1 cellular context compared by ENCODE assay signal in the genomic region with DNA sequence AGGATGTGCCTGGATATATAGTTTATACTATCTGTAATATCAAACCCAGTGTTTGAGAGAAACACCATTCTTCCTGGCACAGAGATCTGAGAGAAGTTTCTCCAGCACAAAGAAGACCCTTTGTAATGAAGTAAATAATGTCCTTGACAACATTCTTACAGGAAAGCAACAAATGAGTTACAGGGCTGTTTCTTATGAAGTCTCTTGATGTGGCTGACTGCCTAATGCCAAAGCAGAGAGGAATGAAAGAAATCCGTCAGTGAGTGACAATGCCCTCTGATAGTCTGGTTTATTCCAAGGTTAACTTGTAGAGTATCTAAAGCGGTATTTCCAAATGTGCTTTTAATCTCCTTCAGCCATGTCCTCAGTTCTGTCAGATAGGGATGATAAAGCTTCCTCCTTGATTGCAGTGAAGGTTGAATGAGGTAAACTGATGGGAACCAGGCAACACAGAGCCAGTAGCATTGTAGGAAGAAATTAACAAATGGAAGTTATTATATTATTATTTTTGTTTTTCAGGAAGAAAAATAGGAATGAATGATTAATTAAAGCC.
TF ChIP-seq lines count a peak whose summit lies in the region.

No MANE protein-coding gene starts in this region.

TF ChIP-seq in GM23338, 12 proteins besides CTCF, POLR2A, EP300 and RAD21 (continued from another document):
- TF ChIP-seq, protein P1, sequence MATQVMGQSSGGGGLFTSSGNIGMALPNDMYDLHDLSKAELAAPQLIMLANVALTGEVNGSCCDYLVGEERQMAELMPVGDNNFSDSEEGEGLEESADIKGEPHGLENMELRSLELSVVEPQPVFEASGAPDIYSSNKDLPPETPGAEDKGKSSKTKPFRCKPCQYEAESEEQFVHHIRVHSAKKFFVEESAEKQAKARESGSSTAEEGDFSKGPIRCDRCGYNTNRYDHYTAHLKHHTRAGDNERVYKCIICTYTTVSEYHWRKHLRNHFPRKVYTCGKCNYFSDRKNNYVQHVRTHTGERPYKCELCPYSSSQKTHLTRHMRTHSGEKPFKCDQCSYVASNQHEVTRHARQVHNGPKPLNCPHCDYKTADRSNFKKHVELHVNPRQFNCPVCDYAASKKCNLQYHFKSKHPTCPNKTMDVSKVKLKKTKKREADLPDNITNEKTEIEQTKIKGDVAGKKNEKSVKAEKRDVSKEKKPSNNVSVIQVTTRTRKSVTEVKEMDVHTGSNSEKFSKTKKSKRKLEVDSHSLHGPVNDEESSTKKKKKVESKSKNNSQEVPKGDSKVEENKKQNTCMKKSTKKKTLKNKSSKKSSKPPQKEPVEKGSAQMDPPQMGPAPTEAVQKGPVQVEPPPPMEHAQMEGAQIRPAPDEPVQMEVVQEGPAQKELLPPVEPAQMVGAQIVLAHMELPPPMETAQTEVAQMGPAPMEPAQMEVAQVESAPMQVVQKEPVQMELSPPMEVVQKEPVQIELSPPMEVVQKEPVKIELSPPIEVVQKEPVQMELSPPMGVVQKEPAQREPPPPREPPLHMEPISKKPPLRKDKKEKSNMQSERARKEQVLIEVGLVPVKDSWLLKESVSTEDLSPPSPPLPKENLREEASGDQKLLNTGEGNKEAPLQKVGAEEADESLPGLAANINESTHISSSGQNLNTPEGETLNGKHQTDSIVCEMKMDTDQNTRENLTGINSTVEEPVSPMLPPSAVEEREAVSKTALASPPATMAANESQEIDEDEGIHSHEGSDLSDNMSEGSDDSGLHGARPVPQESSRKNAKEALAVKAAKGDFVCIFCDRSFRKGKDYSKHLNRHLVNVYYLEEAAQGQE (IDR thresholded peaks at IDR 0.05; ENCODE audit: unreplicated experiment): no peak
- TF ChIP-seq CREB1 (CRISPR knock-in tag; IDR thresholded peaks at IDR 0.05; ENCODE audit: low read depth) (no peak), ZNF331 (CRISPR knock-in tag; IDR thresholded peaks at IDR 0.05; ENCODE audit: low read depth) (no peak)
